Comparison of ENCODE assay signal across 17 cellular contexts in the genomic region with DNA sequence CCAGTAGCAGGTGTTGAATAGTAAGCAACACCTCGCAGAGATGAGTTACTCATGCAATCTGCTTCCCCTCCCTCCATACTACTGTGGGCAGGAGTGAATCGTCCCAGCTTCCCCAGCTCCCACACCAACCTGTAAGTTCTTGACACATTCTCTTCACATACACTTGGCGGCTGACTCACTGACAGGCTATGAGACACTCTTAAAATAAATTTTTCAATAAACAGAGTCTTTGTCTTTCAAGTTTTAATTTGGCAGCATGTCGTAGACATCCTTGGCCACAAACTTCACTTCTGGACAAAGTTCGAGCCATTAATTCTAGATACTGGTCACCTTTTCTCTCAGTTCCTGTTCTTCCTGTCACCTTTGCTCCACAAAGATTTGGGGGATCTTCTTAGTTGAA.
A peak's percentile ranks its signal among the peaks of the same experiment; 100 is the strongest.
DNase-seq lines count a peak whose midpoint lies in the region; ATAC-seq, FAIRE-seq and TF ChIP-seq lines count a peak whose summit lies in the region.
"Had no signal": no experiment of that assay in that cellular context is flagged by ENCODE, and none has a peak within 500 bp of the region (broad histone marks: within the 10 kb centered on the region; RNA-seq: fewer than 3 reads in every experiment).

No MANE protein-coding gene starts in this region.

- no peak overlapping the region for H3K4me2 ChIP-seq in astrocyte (ENCODE audit: low read length)

- no peaks in the 10 kb centered on the region for H3K9me3 Mint-ChIP-seq in astrocyte (ENCODE audit: unreplicated experiment)
- H3K9me3 Mint-ChIP-seq: activated T-cell treated with anti-CD3 and anti-CD28 coated beads, Interleukin-2, amount 50 U/mL, for 24 hours had no signal

- peaks cover 3% of the 10 kb centered on the region for H3K27me3 Mint-ChIP-seq in astrocyte (ENCODE audit: low read depth, unreplicated experiment)
- H3K27me3 Mint-ChIP-seq: activated T-cell treated with anti-CD3 and anti-CD28 coated beads, Interleukin-2, amount 50 U/mL, for 24 hours had no signal

- no peaks in the 10 kb centered on the region for H4K20me1 ChIP-seq in astrocyte (ENCODE audit: insufficient read depth, low read length)

- H3K36me3 Mint-ChIP-seq in astrocyte (ENCODE audit: low read depth, unreplicated experiment) = peaks cover 6% of the 10 kb centered on the region

- H3K27me3 ChIP-seq in astrocyte (ENCODE audit: insufficient read depth, low read length) = no peaks in the 10 kb centered on the region
- H3K27me3 ChIP-seq in right atrium auricular region = no peaks in the 10 kb centered on the region
- H3K27me3 ChIP-seq in H7 (ENCODE audit: control insufficient read depth, insufficient read depth, low read length) = no peaks in the 10 kb centered on the region
- H3K27me3 ChIP-seq: testis had no signal

- no peak for TF ChIP-seq CTCF in astrocyte (IDR thresholded peaks at IDR 0.05; ENCODE audit: insufficient read depth, low read depth, low read length)
- TF ChIP-seq CTCF in right atrium auricular region (IDR thresholded peaks at IDR 0.05) = no peak

- H3K27ac Mint-ChIP-seq in astrocyte (ENCODE audit: unreplicated experiment) = no peak overlapping the region
- H3K27ac Mint-ChIP-seq: activated T-cell treated with anti-CD3 and anti-CD28 coated beads, Interleukin-2, amount 50 U/mL, for 24 hours had no signal

- FAIRE-seq in astrocyte (lab: Jason Lieb, UNC) = no peak
- FAIRE-seq: D721Med had no signal

- H3K9me3 ChIP-seq in astrocyte (ENCODE audit: insufficient read depth, low read depth, low read length) (no peaks in the 10 kb centered on the region), right atrium auricular region (no peaks in the 10 kb centered on the region)
- H3K9me3 ChIP-seq: testis had no signal

- no peaks in the 10 kb centered on the region for H3K79me2 ChIP-seq in astrocyte (ENCODE audit: insufficient read depth, low read length)
- H3K79me2 ChIP-seq: parathyroid adenoma had no signal

- H3K36me3 ChIP-seq in astrocyte (ENCODE audit: insufficient read depth, low read length) (no peaks in the 10 kb centered on the region), right atrium auricular region (no peaks in the 10 kb centered on the region), H7 (replicated peaks; ENCODE audit: control insufficient read depth, insufficient read depth, low read length) (no peaks in the 10 kb centered on the region)

- peak; percentile 7 for DNase-seq in Caki2 (ENCODE audit: low read depth)
- DNase-seq in astrocyte (ENCODE audit: low read depth) = peak; percentile 25
- DNase-seq in right atrium auricular region (ENCODE audit: low spot score) = no peak
- DNase-seq in H7 = no peak
- DNase-seq: activated CD4-positive, CD25-positive, alpha-beta regulatory T cell treated with anti-CD3 and anti-CD28 coated beads, Interleukin-2, amount 50 U/mL, for 72 hours; activated T-cell treated with anti-CD3 and anti-CD28 coated beads, Interleukin-2, amount 50 U/mL, for 24 hours; foreskin fibroblast; NCI-H1417 treated with DMSO at 0.1 percent for 48 hours; NCI-H510A; stimulated activated CD4-positive, alpha-beta T cell treated with anti-CD3 and anti-CD28 coated beads, Interleukin-12 subunit alpha, Interleukin-12 subunit beta, amount 100 ng/mL, for 4 hours; testis had no signal

- H3K4me1 ChIP-seq in astrocyte (ENCODE audit: insufficient read depth, low read length) (no peaks in the 10 kb centered on the region), right atrium auricular region (peaks cover 0 to 75% of the 10 kb centered on the region in 2 donors)
- H3K4me1 ChIP-seq: parathyroid adenoma had no signal

- H3K27ac ChIP-seq in astrocyte (ENCODE audit: low read depth, low read length) (no peak overlapping the region), right atrium auricular region (peak overlapping the region; percentile 62 to 90)
- H3K27ac ChIP-seq: parathyroid adenoma had no signal

- in situ Hi-C loops in Caki2 (cut with HindIII; ENCODE audit: low pct_unique_long_range_greater_than_20kb, low sequenced_read_pairs) = no loop called here

- no peak overlapping the region for H3K9ac ChIP-seq in astrocyte (ENCODE audit: low read length)
- H3K9ac ChIP-seq: parathyroid adenoma had no signal

- H3K4me3 Mint-ChIP-seq in astrocyte (ENCODE audit: unreplicated experiment) = no peak overlapping the region
- H3K4me3 Mint-ChIP-seq: activated T-cell treated with anti-CD3 and anti-CD28 coated beads, Interleukin-2, amount 50 U/mL, for 24 hours had no signal

- peak; percentile 54 for ATAC-seq in HG02759 (IDR thresholded peaks at IDR 0.05; ENCODE audit: unreplicated experiment)
- ATAC-seq in HG02588 (IDR thresholded peaks at IDR 0.05; ENCODE audit: unreplicated experiment) = no peak
- no peak for ATAC-seq in GM21515 (IDR thresholded peaks at IDR 0.05; ENCODE audit: unreplicated experiment)
- ATAC-seq in HG03039 (IDR thresholded peaks at IDR 0.05; ENCODE audit: unreplicated experiment) = no peak

- no peak overlapping the region for H2AFZ ChIP-seq in astrocyte (ENCODE audit: low read depth, low read length)
- H2AFZ ChIP-seq: parathyroid adenoma had no signal

- no peak overlapping the region for H3K4me3 ChIP-seq in astrocyte (ENCODE audit: insufficient read depth, low read depth, low read length)
- no peak overlapping the region for H3K4me3 ChIP-seq in right atrium auricular region
- H3K4me3 ChIP-seq in H7 (ENCODE audit: insufficient read depth, low read depth, low read length) = no peak overlapping the region
- H3K4me3 ChIP-seq: testis had no signal

- H3K4me1 Mint-ChIP-seq in astrocyte (ENCODE audit: low read depth, unreplicated experiment) = peaks cover 24% of the 10 kb centered on the region

Comparison
In these comparisons a context has a peak if more than half of its experiments do, and no peak if none do; other contexts are left out.
1. DNase-seq: peak in Caki2 (single experiment) and astrocyte (single experiment); none in right atrium auricular region (single experiment) and H7 (single experiment).